ENCODE assay signal across 2 cellular contexts in the genomic region with DNA sequence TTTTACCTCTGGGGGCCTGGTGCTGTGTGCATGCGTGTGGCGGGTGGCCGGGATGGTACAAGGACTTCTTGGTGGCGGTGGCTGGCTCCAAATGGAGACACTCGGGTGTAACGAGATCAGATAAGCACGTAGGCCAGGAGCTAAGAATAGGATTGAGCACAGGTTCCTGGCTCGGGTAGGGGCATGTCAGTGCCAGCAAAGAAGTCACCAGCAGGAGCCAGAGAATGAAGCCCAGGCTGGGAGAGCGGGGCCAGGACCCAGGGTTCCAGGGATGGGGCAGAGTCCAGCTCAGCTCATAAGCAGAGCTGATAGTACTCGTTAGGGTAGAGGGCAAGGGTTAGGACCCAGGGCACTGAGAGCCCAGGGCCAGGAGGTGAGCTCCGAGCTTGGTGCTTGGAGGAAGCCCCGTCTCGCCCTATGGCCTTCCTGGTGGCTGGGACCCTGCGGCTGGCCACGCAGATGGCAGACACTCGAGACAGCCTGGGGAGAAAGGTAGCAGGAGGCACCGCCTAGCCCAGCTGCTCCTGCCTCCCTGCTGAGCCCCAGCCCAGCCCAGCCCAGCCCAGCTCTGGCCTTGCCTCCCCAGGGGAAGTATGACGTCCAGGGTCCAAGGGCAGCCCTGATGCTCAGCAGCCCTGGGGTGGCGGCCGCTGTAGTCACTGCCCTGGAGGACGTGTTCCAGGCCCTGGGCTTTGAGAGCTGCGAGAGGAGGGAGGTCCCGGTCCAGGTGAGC.
TF ChIP-seq lines count a peak whose summit lies in the region.

No MANE protein-coding gene starts in this region.

TF ChIP-seq in SK-N-SH, 30 proteins besides CTCF, POLR2A, EP300 and RAD21 (continued from another document):
- no peak for TF ChIP-seq MXI1 (IDR thresholded peaks at IDR 0.05; ENCODE audit: low read depth, low read length)

TF ChIP-seq in SK-N-SH treated with all-trans-retinoic acid at 6 μM for 48 hours, 23 proteins besides CTCF, POLR2A, EP300 and RAD21 (continued from another document):
- no peak for TF ChIP-seq POU6F1 (CRISPR knock-in tag; IDR thresholded peaks at IDR 0.05; ENCODE audit: borderline replicate concordance, low read depth)
